ENCODE assay signal across 2 cellular contexts in genomic region chr6:123636771-123637170, GRCh38.
TF ChIP-seq lines count a peak whose summit lies in the region.

TRDN (minus strand) TSS chr6:123636950; CDS start chr6:123636775, 175 bp downstream.

TF ChIP-seq in SK-N-SH, 30 proteins besides CTCF, POLR2A, EP300 and RAD21:
- no peak for TF ChIP-seq ZBTB33 (IDR thresholded peaks at IDR 0.05; ENCODE audit: borderline replicate concordance, low read depth)
- TF ChIP-seq MAX (IDR thresholded peaks at IDR 0.05; ENCODE audit: low read depth), result no peak
- no peak for TF ChIP-seq TEAD4 (IDR thresholded peaks at IDR 0.05; ENCODE audit: borderline replicate concordance, insufficient read depth)

TF ChIP-seq in SK-N-SH treated with all-trans-retinoic acid at 6 μM for 48 hours, 23 proteins besides CTCF, POLR2A, EP300 and RAD21 (continued from another document):
- TF ChIP-seq SNAI2 (CRISPR knock-in tag; IDR thresholded peaks at IDR 0.05), result no peak
- no peak for TF ChIP-seq ZNF565 (CRISPR knock-in tag; conservative IDR thresholded peaks at IDR 0.05; ENCODE audit: low read depth)
- TF ChIP-seq CSDC2 (CRISPR knock-in tag; IDR thresholded peaks at IDR 0.05), result no peak
- no peak for TF ChIP-seq ZNF70 (CRISPR knock-in tag; IDR thresholded peaks at IDR 0.05)
- TF ChIP-seq RARB (CRISPR knock-in tag; IDR thresholded peaks at IDR 0.05), result no peak
- TF ChIP-seq ISL1 (CRISPR knock-in tag; IDR thresholded peaks at IDR 0.05), result no peak
- TF ChIP-seq CSRNP3 (CRISPR knock-in tag; IDR thresholded peaks at IDR 0.05), result no peak
- no peak for TF ChIP-seq CREB5 (CRISPR knock-in tag; IDR thresholded peaks at IDR 0.05; ENCODE audit: low read depth)
- no peak for TF ChIP-seq OSR1 (CRISPR knock-in tag; IDR thresholded peaks at IDR 0.05)
- no peak for TF ChIP-seq PATZ1 (CRISPR knock-in tag; IDR thresholded peaks at IDR 0.05; ENCODE audit: borderline replicate concordance)
